21 cellular contexts compared by ENCODE assay signal in genomic region chr15:96487245-96487644, GRCh38.
"Had no signal": no experiment of that assay in that cellular context is flagged by ENCODE, and none has a peak within 500 bp of the region (broad histone marks: within the 10 kb centered on the region; RNA-seq: fewer than 3 reads in every experiment).

No MANE protein-coding gene starts in this region.

- ATAC-seq: effector memory CD8-positive, alpha-beta T cell; esophagus mucosa; foreskin keratinocyte; gastrocnemius medialis; gastroesophageal sphincter; heart left ventricle; heart right ventricle had no signal

- DNase-seq: colonic mucosa; cortex of kidney; dermis blood vessel endothelial cell; dorsolateral prefrontal cortex; effector CD4-positive, alpha-beta T cell; effector CD8-positive, alpha-beta T cell; effector memory CD4-positive, alpha-beta T cell; effector memory CD8-positive, alpha-beta T cell; endodermal cell; erythroblast; esophagus squamous epithelium; foreskin fibroblast; foreskin keratinocyte; foreskin melanocyte; gastrocnemius medialis; glutamatergic neuron; head of caudate nucleus; heart left ventricle; heart right ventricle had no signal
